ENCODE assay signal across 1 cellular context in the genomic region with DNA sequence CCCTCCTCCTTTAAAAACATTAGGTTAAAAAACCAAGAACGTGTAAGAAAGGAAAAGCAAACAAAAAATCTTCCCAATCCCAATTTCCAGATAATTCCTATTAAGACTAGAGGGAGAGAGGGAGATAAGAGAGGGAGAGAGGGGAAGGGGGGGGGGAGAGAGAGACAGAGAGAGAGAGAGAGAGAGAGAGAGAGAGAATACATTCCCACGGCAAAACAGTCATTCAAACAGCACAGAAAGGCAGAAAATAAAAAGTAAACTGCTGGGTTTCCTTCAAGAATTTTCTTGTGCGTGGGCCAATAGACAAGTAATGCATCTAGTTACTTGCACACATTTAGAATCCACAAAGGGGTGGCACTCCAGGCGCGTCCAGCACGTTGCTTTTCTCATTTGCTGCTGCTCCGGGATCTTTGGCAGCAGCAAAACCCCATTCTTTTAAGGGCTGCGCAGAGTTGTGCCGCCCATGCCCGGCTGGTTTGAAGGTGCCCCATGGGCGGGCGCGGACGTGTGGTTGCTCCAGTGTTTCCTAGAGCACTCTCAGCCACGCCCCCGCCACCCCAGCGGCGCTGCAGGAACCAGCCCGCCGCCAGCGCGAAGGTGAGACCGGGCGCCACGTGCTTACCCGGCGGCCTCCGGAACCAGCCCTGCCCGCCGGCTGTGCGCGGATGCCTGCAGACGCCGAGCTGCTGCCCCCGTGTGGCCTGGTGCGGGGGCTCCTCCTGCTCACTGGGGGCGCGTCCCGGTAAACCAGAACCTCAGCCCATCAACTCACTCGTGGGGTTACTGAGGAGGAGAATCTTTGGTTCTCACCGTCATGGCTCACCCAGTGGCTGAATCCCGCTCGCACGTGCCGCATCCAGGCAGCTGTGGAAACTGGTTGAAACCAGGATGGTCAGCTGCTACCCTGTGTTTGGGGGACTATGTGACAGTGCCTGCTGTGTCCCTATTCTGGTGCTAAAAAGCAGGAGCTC.
A peak's percentile ranks its signal among the peaks of the same experiment; 100 is the strongest.
TF ChIP-seq lines count a peak whose summit lies in the region.

No MANE protein-coding gene starts in this region.

TF ChIP-seq in H1, 55 proteins besides CTCF, POLR2A, EP300 and RAD21 (continued from another document):
- TF ChIP-seq JUN (IDR thresholded peaks at IDR 0.05; ENCODE audit: low read depth, low read length) (no peak), CTBP2 (IDR thresholded peaks at IDR 0.05; ENCODE audit: borderline replicate concordance, insufficient read depth, insufficient read length, low read length) (no peak), SRF (IDR thresholded peaks at IDR 0.05; ENCODE audit: low read depth, low read length) (no peak), SIX5 (IDR thresholded peaks at IDR 0.05; ENCODE audit: low read depth, low read length) (no peak), NANOG (IDR thresholded peaks at IDR 0.05; ENCODE audit: insufficient read depth, low read depth, low read length, poor library complexity, severe bottlenecking) (no peak), YY1 (IDR thresholded peaks at IDR 0.05; ENCODE audit: low read depth, low read length) (no peak), PHF8 (conservative IDR thresholded peaks at IDR 0.05; ENCODE audit: low read depth, low read length) (0 out of 2 replicates have a peak, but pooled peaks have one; percentile 15), TBP (IDR thresholded peaks at IDR 0.05; ENCODE audit: low read depth, low read length) (no peak), TEAD4 (IDR thresholded peaks at IDR 0.05; ENCODE audit: low read depth, low read length) (no peak), RFX5 (IDR thresholded peaks at IDR 0.05; ENCODE audit: borderline replicate concordance, low read depth, low read length) (no peak), TAF7 (optimal IDR thresholded peaks at IDR 0.05; ENCODE audit: borderline replicate concordance, low read depth, low read length) (peak; percentile 19), POU5F1 (IDR thresholded peaks at IDR 0.05; ENCODE audit: low read depth, low read length) (no peak), SP2 (IDR thresholded peaks at IDR 0.05; ENCODE audit: low read length) (no peak), SP1 (IDR thresholded peaks at IDR 0.05; ENCODE audit: low read depth, low read length) (no peak), EGR1 (IDR thresholded peaks at IDR 0.05; ENCODE audit: borderline replicate concordance, low read depth, low read length) (peak; percentile 82), KDM1A (IDR thresholded peaks at IDR 0.05; ENCODE audit: borderline replicate concordance, low read length) (0 out of 2 replicates have a peak, but pooled peaks have one; percentile 24), TAF1 (IDR thresholded peaks at IDR 0.05; ENCODE audit: low read depth, low read length) (0 out of 2 replicates have a peak, but pooled peaks have one; percentile 33), HDAC6 (IDR thresholded peaks at IDR 0.05; ENCODE audit: low read depth, low read length) (no peak), SAP30 (IDR thresholded peaks at IDR 0.05; ENCODE audit: insufficient read depth, insufficient replicate concordance, low read length) (no peak), SIRT6 (IDR thresholded peaks at IDR 0.05; ENCODE audit: low read length) (no peak), RNF2 (IDR thresholded peaks at IDR 0.05; ENCODE audit: borderline replicate concordance, low read depth, low read length, missing control alignments, poor library complexity, severe bottlenecking) (peak; percentile 59), JUND (IDR thresholded peaks at IDR 0.05; ENCODE audit: low read length) (no peak), BACH1 (IDR thresholded peaks at IDR 0.05; ENCODE audit: low read length) (no peak), BCL11A (IDR thresholded peaks at IDR 0.05; ENCODE audit: low read depth in 2 of 2, low read length in 2 of 2) (no peak), GTF2F1 (IDR thresholded peaks at IDR 0.05; ENCODE audit: borderline replicate concordance, low read depth, low read length) (no peak), ZNF274 (IDR thresholded peaks at IDR 0.05; ENCODE audit: borderline replicate concordance, extremely low read depth, low read length) (no peak), CBX5 (IDR thresholded peaks at IDR 0.05; ENCODE audit: low read depth, low read length) (no peak), KDM4A (IDR thresholded peaks at IDR 0.05; ENCODE audit: low read depth, low read length, severe bottlenecking) (peak; percentile 53), CHD2 (IDR thresholded peaks at IDR 0.05; ENCODE audit: low read length) (no peak), RXRA (IDR thresholded peaks at IDR 0.05; ENCODE audit: insufficient read depth, low read depth, low read length) (no peak), ASH2L (IDR thresholded peaks at IDR 0.05; ENCODE audit: low read length) (peak; percentile 27), CHD1 (IDR thresholded peaks at IDR 0.05; ENCODE audit: low read depth, low read length) (no peak), SIN3A (conservative IDR thresholded peaks at IDR 0.05 in 1 of 2, IDR thresholded peaks at IDR 0.05 in 1 of 2; ENCODE audit: low read depth in 1 of 2, low read length in 2 of 2) (0 out of 4 replicates have a peak, but pooled peaks of 1 of the 2 experiments have one; percentile 24), SUZ12 (IDR thresholded peaks at IDR 0.05; ENCODE audit: low read length) (peak; percentile 29; the same call in 1 of the 2 replicates), MAFK (IDR thresholded peaks at IDR 0.05; ENCODE audit: low read depth, low read length) (no peak), CEBPB (IDR thresholded peaks at IDR 0.05; ENCODE audit: low read depth, low read length) (no peak), EZH2 (IDR thresholded peaks at IDR 0.05; ENCODE audit: low read depth, low read length, severe bottlenecking) (peak; percentile 20), RBBP5 (IDR thresholded peaks at IDR 0.05; ENCODE audit: borderline replicate concordance, low read depth, low read length) (no peak), CREB1 (IDR thresholded peaks at IDR 0.05) (peak; percentile 31; the same call in 1 of the 2 replicates), BRCA1 (IDR thresholded peaks at IDR 0.05; ENCODE audit: low read depth, low read length) (no peak), NRF1 (IDR thresholded peaks at IDR 0.05; ENCODE audit: low read depth, low read length) (no peak), TCF12 (IDR thresholded peaks at IDR 0.05; ENCODE audit: low read depth, low read length) (0 out of 2 replicates have a peak, but pooled peaks have one; percentile 65)
- TF ChIP-seq, protein P1, sequence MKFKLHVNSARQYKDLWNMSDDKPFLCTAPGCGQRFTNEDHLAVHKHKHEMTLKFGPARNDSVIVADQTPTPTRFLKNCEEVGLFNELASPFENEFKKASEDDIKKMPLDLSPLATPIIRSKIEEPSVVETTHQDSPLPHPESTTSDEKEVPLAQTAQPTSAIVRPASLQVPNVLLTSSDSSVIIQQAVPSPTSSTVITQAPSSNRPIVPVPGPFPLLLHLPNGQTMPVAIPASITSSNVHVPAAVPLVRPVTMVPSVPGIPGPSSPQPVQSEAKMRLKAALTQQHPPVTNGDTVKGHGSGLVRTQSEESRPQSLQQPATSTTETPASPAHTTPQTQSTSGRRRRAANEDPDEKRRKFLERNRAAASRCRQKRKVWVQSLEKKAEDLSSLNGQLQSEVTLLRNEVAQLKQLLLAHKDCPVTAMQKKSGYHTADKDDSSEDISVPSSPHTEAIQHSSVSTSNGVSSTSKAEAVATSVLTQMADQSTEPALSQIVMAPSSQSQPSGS (IDR thresholded peaks at IDR 0.05; ENCODE audit: low read length), result no peak
- TF ChIP-seq, protein P2, sequence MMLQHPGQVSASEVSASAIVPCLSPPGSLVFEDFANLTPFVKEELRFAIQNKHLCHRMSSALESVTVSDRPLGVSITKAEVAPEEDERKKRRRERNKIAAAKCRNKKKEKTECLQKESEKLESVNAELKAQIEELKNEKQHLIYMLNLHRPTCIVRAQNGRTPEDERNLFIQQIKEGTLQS (IDR thresholded peaks at IDR 0.05; ENCODE audit: insufficient read depth, low read depth, low read length), result 0 out of 2 replicates have a peak, but pooled peaks have one; percentile 31
- TF ChIP-seq, protein P3, sequence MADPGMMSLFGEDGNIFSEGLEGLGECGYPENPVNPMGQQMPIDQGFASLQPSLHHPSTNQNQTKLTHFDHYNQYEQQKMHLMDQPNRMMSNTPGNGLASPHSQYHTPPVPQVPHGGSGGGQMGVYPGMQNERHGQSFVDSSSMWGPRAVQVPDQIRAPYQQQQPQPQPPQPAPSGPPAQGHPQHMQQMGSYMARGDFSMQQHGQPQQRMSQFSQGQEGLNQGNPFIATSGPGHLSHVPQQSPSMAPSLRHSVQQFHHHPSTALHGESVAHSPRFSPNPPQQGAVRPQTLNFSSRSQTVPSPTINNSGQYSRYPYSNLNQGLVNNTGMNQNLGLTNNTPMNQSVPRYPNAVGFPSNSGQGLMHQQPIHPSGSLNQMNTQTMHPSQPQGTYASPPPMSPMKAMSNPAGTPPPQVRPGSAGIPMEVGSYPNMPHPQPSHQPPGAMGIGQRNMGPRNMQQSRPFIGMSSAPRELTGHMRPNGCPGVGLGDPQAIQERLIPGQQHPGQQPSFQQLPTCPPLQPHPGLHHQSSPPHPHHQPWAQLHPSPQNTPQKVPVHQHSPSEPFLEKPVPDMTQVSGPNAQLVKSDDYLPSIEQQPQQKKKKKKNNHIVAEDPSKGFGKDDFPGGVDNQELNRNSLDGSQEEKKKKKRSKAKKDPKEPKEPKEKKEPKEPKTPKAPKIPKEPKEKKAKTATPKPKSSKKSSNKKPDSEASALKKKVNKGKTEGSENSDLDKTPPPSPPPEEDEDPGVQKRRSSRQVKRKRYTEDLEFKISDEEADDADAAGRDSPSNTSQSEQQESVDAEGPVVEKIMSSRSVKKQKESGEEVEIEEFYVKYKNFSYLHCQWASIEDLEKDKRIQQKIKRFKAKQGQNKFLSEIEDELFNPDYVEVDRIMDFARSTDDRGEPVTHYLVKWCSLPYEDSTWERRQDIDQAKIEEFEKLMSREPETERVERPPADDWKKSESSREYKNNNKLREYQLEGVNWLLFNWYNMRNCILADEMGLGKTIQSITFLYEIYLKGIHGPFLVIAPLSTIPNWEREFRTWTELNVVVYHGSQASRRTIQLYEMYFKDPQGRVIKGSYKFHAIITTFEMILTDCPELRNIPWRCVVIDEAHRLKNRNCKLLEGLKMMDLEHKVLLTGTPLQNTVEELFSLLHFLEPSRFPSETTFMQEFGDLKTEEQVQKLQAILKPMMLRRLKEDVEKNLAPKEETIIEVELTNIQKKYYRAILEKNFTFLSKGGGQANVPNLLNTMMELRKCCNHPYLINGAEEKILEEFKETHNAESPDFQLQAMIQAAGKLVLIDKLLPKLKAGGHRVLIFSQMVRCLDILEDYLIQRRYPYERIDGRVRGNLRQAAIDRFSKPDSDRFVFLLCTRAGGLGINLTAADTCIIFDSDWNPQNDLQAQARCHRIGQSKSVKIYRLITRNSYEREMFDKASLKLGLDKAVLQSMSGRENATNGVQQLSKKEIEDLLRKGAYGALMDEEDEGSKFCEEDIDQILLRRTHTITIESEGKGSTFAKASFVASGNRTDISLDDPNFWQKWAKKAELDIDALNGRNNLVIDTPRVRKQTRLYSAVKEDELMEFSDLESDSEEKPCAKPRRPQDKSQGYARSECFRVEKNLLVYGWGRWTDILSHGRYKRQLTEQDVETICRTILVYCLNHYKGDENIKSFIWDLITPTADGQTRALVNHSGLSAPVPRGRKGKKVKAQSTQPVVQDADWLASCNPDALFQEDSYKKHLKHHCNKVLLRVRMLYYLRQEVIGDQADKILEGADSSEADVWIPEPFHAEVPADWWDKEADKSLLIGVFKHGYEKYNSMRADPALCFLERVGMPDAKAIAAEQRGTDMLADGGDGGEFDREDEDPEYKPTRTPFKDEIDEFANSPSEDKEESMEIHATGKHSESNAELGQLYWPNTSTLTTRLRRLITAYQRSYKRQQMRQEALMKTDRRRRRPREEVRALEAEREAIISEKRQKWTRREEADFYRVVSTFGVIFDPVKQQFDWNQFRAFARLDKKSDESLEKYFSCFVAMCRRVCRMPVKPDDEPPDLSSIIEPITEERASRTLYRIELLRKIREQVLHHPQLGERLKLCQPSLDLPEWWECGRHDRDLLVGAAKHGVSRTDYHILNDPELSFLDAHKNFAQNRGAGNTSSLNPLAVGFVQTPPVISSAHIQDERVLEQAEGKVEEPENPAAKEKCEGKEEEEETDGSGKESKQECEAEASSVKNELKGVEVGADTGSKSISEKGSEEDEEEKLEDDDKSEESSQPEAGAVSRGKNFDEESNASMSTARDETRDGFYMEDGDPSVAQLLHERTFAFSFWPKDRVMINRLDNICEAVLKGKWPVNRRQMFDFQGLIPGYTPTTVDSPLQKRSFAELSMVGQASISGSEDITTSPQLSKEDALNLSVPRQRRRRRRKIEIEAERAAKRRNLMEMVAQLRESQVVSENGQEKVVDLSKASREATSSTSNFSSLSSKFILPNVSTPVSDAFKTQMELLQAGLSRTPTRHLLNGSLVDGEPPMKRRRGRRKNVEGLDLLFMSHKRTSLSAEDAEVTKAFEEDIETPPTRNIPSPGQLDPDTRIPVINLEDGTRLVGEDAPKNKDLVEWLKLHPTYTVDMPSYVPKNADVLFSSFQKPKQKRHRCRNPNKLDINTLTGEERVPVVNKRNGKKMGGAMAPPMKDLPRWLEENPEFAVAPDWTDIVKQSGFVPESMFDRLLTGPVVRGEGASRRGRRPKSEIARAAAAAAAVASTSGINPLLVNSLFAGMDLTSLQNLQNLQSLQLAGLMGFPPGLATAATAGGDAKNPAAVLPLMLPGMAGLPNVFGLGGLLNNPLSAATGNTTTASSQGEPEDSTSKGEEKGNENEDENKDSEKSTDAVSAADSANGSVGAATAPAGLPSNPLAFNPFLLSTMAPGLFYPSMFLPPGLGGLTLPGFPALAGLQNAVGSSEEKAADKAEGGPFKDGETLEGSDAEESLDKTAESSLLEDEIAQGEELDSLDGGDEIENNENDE (IDR thresholded peaks at IDR 0.05; ENCODE audit: insufficient replicate concordance, low read length), result no peak
- TF ChIP-seq, protein P4, sequence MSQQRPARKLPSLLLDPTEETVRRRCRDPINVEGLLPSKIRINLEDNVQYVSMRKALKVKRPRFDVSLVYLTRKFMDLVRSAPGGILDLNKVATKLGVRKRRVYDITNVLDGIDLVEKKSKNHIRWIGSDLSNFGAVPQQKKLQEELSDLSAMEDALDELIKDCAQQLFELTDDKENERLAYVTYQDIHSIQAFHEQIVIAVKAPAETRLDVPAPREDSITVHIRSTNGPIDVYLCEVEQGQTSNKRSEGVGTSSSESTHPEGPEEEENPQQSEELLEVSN (IDR thresholded peaks at IDR 0.05), result peak; percentile 99
- TF ChIP-seq, protein P5, sequence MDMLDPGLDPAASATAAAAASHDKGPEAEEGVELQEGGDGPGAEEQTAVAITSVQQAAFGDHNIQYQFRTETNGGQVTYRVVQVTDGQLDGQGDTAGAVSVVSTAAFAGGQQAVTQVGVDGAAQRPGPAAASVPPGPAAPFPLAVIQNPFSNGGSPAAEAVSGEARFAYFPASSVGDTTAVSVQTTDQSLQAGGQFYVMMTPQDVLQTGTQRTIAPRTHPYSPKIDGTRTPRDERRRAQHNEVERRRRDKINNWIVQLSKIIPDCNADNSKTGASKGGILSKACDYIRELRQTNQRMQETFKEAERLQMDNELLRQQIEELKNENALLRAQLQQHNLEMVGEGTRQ (IDR thresholded peaks at IDR 0.05; ENCODE audit: low read length), result no peak
